ENCODE assay signal across 8 cellular contexts in genomic region chr16:28924762-28925385, GRCh38. TPM values are rescaled to one million over a fixed set of nuclear protein-coding genes. Genes with fewer than 3 reads are reported as not detected.
DNase-seq lines count a peak whose midpoint lies in the region; ATAC-seq, FAIRE-seq and TF ChIP-seq lines count a peak whose summit lies in the region.

Gene RABEP2 (minus strand): TSS chr16:28925238. CDS start chr16:28925163, 75 bp downstream.

- no peaks in the 10 kb centered on the region for H3K4me1 ChIP-seq in hepatocyte (ENCODE audit: insufficient read depth)
- no peaks in the 10 kb centered on the region for H3K4me1 ChIP-seq in aorta (ENCODE audit: control insufficient read depth in 1 of 2, insufficient read depth in 2 of 2, low read length in 2 of 2)

- peak; percentile 62 for ATAC-seq in HG02981 (IDR thresholded peaks at IDR 0.05; ENCODE audit: unreplicated experiment)
- ATAC-seq in aorta (ENCODE audit: low FRiP score): peak; percentile 98

- H3K27ac ChIP-seq in hepatocyte (peak within 1 kb of the TSS; percentile 99), aorta (ENCODE audit: low read depth in 1 of 2, low read length in 2 of 2) (peak within 1 kb of the TSS; percentile 78 to 97)

- intact Hi-C loops in aorta (cut with DNase I): loop anchor here (1.0 to 5.0 kb wide), 2 partner anchors 45 to 63 kb away; partner anchors contain the start of gene SH2B1 (in 1 of the 2)

- H3K9me2 ChIP-seq in hepatocyte (replicated peaks; ENCODE audit: insufficient read depth): no peaks in the 10 kb centered on the region

- TF ChIP-seq CTCF in astrocyte of the cerebellum (IDR thresholded peaks at IDR 0.05; ENCODE audit: low read depth, low read length, missing control alignments): no peak
- TF ChIP-seq CTCF in hepatocyte (IDR thresholded peaks at IDR 0.05; ENCODE audit: poor library complexity): no peak

- no peaks in the 10 kb centered on the region for H4K20me1 ChIP-seq in hepatocyte (ENCODE audit: insufficient read depth, poor library complexity, severe bottlenecking)

- peak within 1 kb of the TSS; percentile 76 for H2AFZ ChIP-seq in hepatocyte

- H3K4me2 ChIP-seq in hepatocyte: peak within 1 kb of the TSS; percentile 90

- H3K4me3 ChIP-seq in astrocyte of the cerebellum (ENCODE audit: low read depth, low read length): peak within 1 kb of the TSS; percentile 83
- H3K4me3 ChIP-seq in hepatocyte: peak within 1 kb of the TSS; percentile 72
- peak within 1 kb of the TSS; percentile 88 to 94 for H3K4me3 ChIP-seq in aorta (ENCODE audit: low read length in 2 of 2)

- in situ Hi-C loops in astrocyte of the cerebellum (cut with HindIII; ENCODE audit: low sequenced_read_pairs): no loop called here

- no peaks in the 10 kb centered on the region for H3K9me3 ChIP-seq in hepatocyte (ENCODE audit: low read depth)
- no peaks in the 10 kb centered on the region for H3K9me3 ChIP-seq in aorta (ENCODE audit: control insufficient read depth, low read length)

- WGBS in hepatocyte (ENCODE audit: low lambda C conversion rate, missing lambda C conversion rate): 0% methylated on average over 31 of the region's 66 CpGs
- whole genome bisulfite sequencing in aorta, 2 donors: 0 to 1% methylated on average over 63 to 66 of the region's 66 CpGs

- peaks cover 13% of the 10 kb centered on the region for H3K79me2 ChIP-seq in hepatocyte

- peak; percentile 88 for DNase-seq in GM18507 (ENCODE audit: extremely low spot score, insufficient read length, low read depth)
- DNase-seq in NCI-H2029 (lab: John Stamatoyannopoulos, UW): peak; percentile 94
- DNase-seq in T1000 (lab: John Stamatoyannopoulos, UW): peak; percentile 96
- DNase-seq in astrocyte of the cerebellum (ENCODE audit: low read depth): peak; percentile 60
- DNase-seq in hepatocyte (ENCODE audit: low spot score): peak; percentile 99
- peak; percentile 54 for DNase-seq in renal cortical epithelial cell (ENCODE audit: low read depth)
- DNase-seq in aorta: peak; percentile 95 to 98

- peak; percentile 76 for FAIRE-seq in GM18507 (lab: Jason Lieb, UNC)

- H3K27me3 ChIP-seq in hepatocyte (no peaks in the 10 kb centered on the region), aorta (ENCODE audit: control insufficient read depth in 1 of 2, insufficient read depth in 2 of 2, low read length in 1 of 2) (no peaks in the 10 kb centered on the region)

- no peaks in the 10 kb centered on the region for H3K36me3 ChIP-seq in hepatocyte (replicated peaks; ENCODE audit: insufficient read depth, low read depth)
- no peaks in the 10 kb centered on the region for H3K36me3 ChIP-seq in aorta (ENCODE audit: control insufficient read depth in 1 of 2, insufficient read depth in 2 of 2, low read length in 1 of 2)

RNA-seq across cellular contexts. Expression of gene RABEP2, which starts in this region (rescaled TPM):
- 27.5 and 37.2 TPM in 2 replicates for total RNA-seq in hepatocyte
- 25.9 and 30.3 TPM in 2 replicates for polyA plus RNA-seq in hepatocyte
- 33.5 and 52.1 TPM in 2 replicates for total RNA-seq in renal cortical epithelial cell
- total RNA-seq in aorta: 10 to 100 TPM; 11.5 to 18.8 TPM
- 10 to 100 TPM; 18.3 to 30.0 TPM for polyA plus RNA-seq in aorta

Comparison
In these comparisons a context has a peak if more than half of its experiments do, and no peak if none do; other contexts are left out.
1. Peak in every context shown above with its lines: DNase-seq, ATAC-seq, H3K4me3 ChIP-seq and H3K27ac ChIP-seq.